In genomic region chr20:35661908-35662307, GRCh38 we compare ENCODE assay signal across 11 cellular contexts. TPM values are rescaled to one million over a fixed set of nuclear protein-coding genes. Genes with fewer than 3 reads are reported as not detected.
DNase-seq lines count a peak whose midpoint lies in the region; ATAC-seq, FAIRE-seq and TF ChIP-seq lines count a peak whose summit lies in the region.
"Had no signal": no experiment of that assay in that cellular context is flagged by ENCODE, and none has a peak within 500 bp of the region (broad histone marks: within the 10 kb centered on the region; RNA-seq: fewer than 3 reads in every experiment).

No MANE protein-coding gene starts in this region.

- H3K9me3 ChIP-seq in AG04450 (ENCODE audit: control insufficient read depth, insufficient read depth, low read length) (peaks cover 3% of the 10 kb centered on the region; the same call in 1 of the 2 replicates), GM12878 (replicated peaks; ENCODE audit: control insufficient read depth, insufficient read depth, low read length) (no peaks in the 10 kb centered on the region), mesodermal cell (ENCODE audit: control insufficient read depth, low read length) (no peaks in the 10 kb centered on the region), SJCRH30 (replicated peaks) (peaks cover 3% of the 10 kb centered on the region; the same call in 1 of the 2 replicates)

- in situ Hi-C loops in GM12878 (cut with MboI) = no loop called here

- RAD21 ChIA-PET in GM12878 (lab: Charles Lee; ENCODE audit: unreplicated experiment) = interaction anchor here (0.5 to 4.5 kb wide), 3 partner anchors 44 to 384 kb away, joined by 3 to 29 read pairs (median 3); partner anchors contain the start of gene SCAND1

- DNase-seq in AG04450 (ENCODE audit: low read depth, low spot score) (no peak), HL-60 (ENCODE audit: low read depth in 1 of 2, low spot score in 1 of 2) (no peak), GM12878 (ENCODE audit: low read depth, low spot score) (no peak), SJCRH30 (no peak), islet precursor cell (no peak), H4 (ENCODE audit: low spot score) (no peak)
- DNase-seq: activated CD4-positive, CD25-positive, alpha-beta regulatory T cell; GDM1; NCI-H1105 treated with DMSO at 0.1 percent for 48 hours had no signal

- peaks cover 13% of the 10 kb centered on the region for H4K20me1 ChIP-seq in GM12878 (ENCODE audit: control insufficient read depth, insufficient read depth)

- no peak for TF ChIP-seq RAD21 in GM12878 (IDR thresholded peaks at IDR 0.05; ENCODE audit: insufficient read depth, low read depth, low read length)

- 0 out of 4 replicates have a peak, but pooled peaks cover 0 to 3% of the 10 kb centered on the region in 2 experiments for H3K36me3 ChIP-seq in GM12878 (ENCODE audit: control insufficient read depth in 2 of 2, insufficient read depth in 2 of 2, low read length in 1 of 2)
- peaks cover 12% of the 10 kb centered on the region for H3K36me3 ChIP-seq in mesodermal cell (ENCODE audit: control insufficient read depth, insufficient read depth, low read length)
- H3K36me3 ChIP-seq in SJCRH30 = peaks cover 15% of the 10 kb centered on the region

- CTCF ChIA-PET in AG04450 (lab: Charles Lee) (no interaction called here), GM12878 (lab: Yijun Ruan, JAX) (interaction anchor here (1.2 to 5.8 kb wide), 2 partner anchors 18 to 42 kb away, joined by 4 to 31 read pairs; no protein-coding TSS in a partner anchor)

- no peak for FAIRE-seq in GM12878 (lab: Jason Lieb, UNC)

- POLR2A ChIA-PET in AG04450 (lab: Yijun Ruan, JAX) (interaction anchor here (1.9 kb wide), 1 partner anchor 45 kb away, joined by 6 read pairs; no protein-coding TSS in a partner anchor), GM12878 (lab: Charles Lee) (interaction anchor here (1.2 kb wide), 1 partner anchor 171 kb away, joined by 3 read pairs; no protein-coding TSS in a partner anchor)

- peaks cover 80% of the 10 kb centered on the region for H3K79me2 ChIP-seq in GM12878 (ENCODE audit: control insufficient read depth, insufficient read depth, low read length)

- H2AFZ ChIP-seq in GM12878 (ENCODE audit: control insufficient read depth, low read depth, low read length) = no peak overlapping the region

- peak overlapping the region; percentile 87; the same call in 1 of the 2 replicates for H3K9ac ChIP-seq in GM12878 (ENCODE audit: control insufficient read depth, insufficient read depth, low read length)

- H3K4me3 ChIP-seq in AG04450 (ENCODE audit: low read depth, low read length) = peak overlapping the region; percentile 99
- peak overlapping the region; percentile 75 for H3K4me3 ChIP-seq in HL-60 (replicated peaks; ENCODE audit: insufficient read depth, low read length)
- peak overlapping the region; percentile 87 for H3K4me3 ChIP-seq in GM12878
- H3K4me3 ChIP-seq in mesodermal cell (ENCODE audit: extremely low read depth, insufficient read depth, low read length, poor library complexity, severe bottlenecking) = peak overlapping the region; percentile 19
- H3K4me3 ChIP-seq in SJCRH30 = no peak overlapping the region; the same call in 1 of the 2 replicates

- TF ChIP-seq EP300 in GM12878 (IDR thresholded peaks at IDR 0.05; ENCODE audit: borderline replicate concordance in 1 of 2, control insufficient read depth in 1 of 2, low read depth in 2 of 2, low read length in 2 of 2) = no peak

- WGBS in GM12878 (ENCODE audit: insufficient coverage, insufficient replicate concordance, low lambda C conversion rate, missing lambda C conversion rate) = 0% methylated on average over 3 of the region's 3 CpGs
- WGBS in mesodermal cell (ENCODE audit: insufficient coverage in 2 of 2), 2 experiments = 83% methylated on average over 1 of the region's 3 CpGs; no CpG with 5 or more reads in 1 of the 2 experiments

- H3K4me1 ChIP-seq in GM12878 (ENCODE audit: control insufficient read depth, insufficient read depth, low read length) = peaks cover 10% of the 10 kb centered on the region
- H3K4me1 ChIP-seq in mesodermal cell (ENCODE audit: control insufficient read depth, insufficient read depth, low read length, poor library complexity, severe bottlenecking) = peaks cover 15% of the 10 kb centered on the region
- H3K4me1 ChIP-seq in SJCRH30 = peaks cover 17% of the 10 kb centered on the region

- no TSS peak for BruUV-seq in GM12878 (replicated peaks; lab: Mats Ljungman, UMichigan)

- H3K27ac ChIP-seq in AG04450 (ENCODE audit: low read depth, low read length) (no peak overlapping the region), HL-60 (replicated peaks) (no peak overlapping the region), GM12878 (ENCODE audit: control insufficient read depth, insufficient read depth) (no peak overlapping the region), mesodermal cell (ENCODE audit: low read depth, low read length, severe bottlenecking) (no peak overlapping the region), SJCRH30 (no peak overlapping the region)

- peak overlapping the region; percentile 98 for H3K4me2 ChIP-seq in GM12878 (ENCODE audit: control insufficient read depth, insufficient read depth)

- TF ChIP-seq POLR2A in GM12878 (IDR thresholded peaks at IDR 0.05; ENCODE audit: low read depth, low read length) = no peak

- TF ChIP-seq CTCF in AG04450 (IDR thresholded peaks at IDR 0.05; ENCODE audit: low read depth, low read length) (no peak), HL-60 (IDR thresholded peaks at IDR 0.05; ENCODE audit: insufficient read depth, low read length) (no peak), GM12878 (IDR thresholded peaks at IDR 0.05 in 2 of 3, conservative IDR thresholded peaks at IDR 0.05 in 1 of 3; ENCODE audit: control insufficient read depth in 2 of 3, extremely low read depth in 1 of 3, insufficient read depth in 1 of 3, low read depth in 3 of 3, low read length in 3 of 3) (no peak)

- ATAC-seq in GM12878 (no peak), HG03097 (IDR thresholded peaks at IDR 0.05; ENCODE audit: low FRiP score, unreplicated experiment) (no peak)

- H3K27me3 ChIP-seq in AG04450 (ENCODE audit: control insufficient read depth, insufficient read depth, low read length) (no peaks in the 10 kb centered on the region), HL-60 (ENCODE audit: insufficient read depth, poor library complexity, severe bottlenecking) (no peaks in the 10 kb centered on the region), GM12878 (replicated peaks in 1 of 2; ENCODE audit: control insufficient read depth in 2 of 2, insufficient read depth in 2 of 2, low read length in 1 of 2) (no peaks in the 10 kb centered on the region), SJCRH30 (no peaks in the 10 kb centered on the region)

- SMC1A ChIA-PET in GM12878 (lab: Charles Lee; ENCODE audit: uncharacterized antibody, unreplicated experiment) = interaction anchor here (1.1 to 4.8 kb wide), 2 partner anchors 42 to 57 kb away, joined by 4 to 28 read pairs; no protein-coding TSS in a partner anchor

- intact Hi-C loops in GM12878 (cut with micrococcal nuclease; ENCODE audit: unreplicated experiment) = no loop called here

RNA-seq across cellular contexts. Expression of gene CPNE1, which starts 2.8 kb away (rescaled TPM):
- 93.5 and 95.1 TPM in 2 replicates for polyA plus RNA-seq in AG04450 (2011; rRNA removed)
- polyA minus RNA-seq in AG04450 (2011; rRNA and poly(A)+ RNA removed) = 91.7 and 92.6 TPM in 2 replicates
- 116 and 119 TPM in 2 replicates for total RNA-seq in GM12878 (2013; cell fraction: nucleolus; rRNA removed)
- 185 and 191 TPM in 2 replicates for total RNA-seq in GM12878 (2014; rRNA removed)
- 75.7 and 84.9 TPM in 2 replicates for total RNA-seq in GM12878 (2014; rRNA removed; fragmentation: Illumina TruSeq; extraction: Trizol)
- 209 and 214 TPM in 2 replicates for total RNA-seq in GM12878 (2021)
- polyA plus RNA-seq in GM12878 (2011; ENCODE audit: low read depth) = 241 TPM
- 90.0 and 125 TPM in 2 replicates for polyA plus RNA-seq in GM12878 (2011; rRNA removed)
- polyA plus RNA-seq in GM12878 (2011; cell fraction: cytosol; rRNA removed) = 216 and 299 TPM in 2 replicates
- polyA plus RNA-seq in GM12878 (2011; cell fraction: nucleus; rRNA removed) = 406 and 469 TPM in 2 replicates
- polyA plus RNA-seq in GM12878 (2012) = 202 and 220 TPM in 2 replicates
- 96.9 and 136 TPM in 2 replicates for polyA plus RNA-seq in GM12878 (2014; fragmentation: Illumina TruSeq; extraction: Trizol)
- 100 to 1,000 TPM in 1 of 2 experiments, 10 to 100 TPM in 1; 85.7 to 127 TPM for polyA plus RNA-seq in GM12878 (2014; fragmentation: Nextera tagmentation; extraction: Ambion mirVana)
- polyA plus RNA-seq in GM12878 (2014; rRNA removed) = 155 and 157 TPM in 2 replicates
- polyA plus RNA-seq in GM12878 (2016; fragmentation: Nextera tagmentation; extraction: Ambion mirVana) = 100 to 1,000 TPM; 165 to 184 TPM
- 126 TPM in 2 replicates for polyA minus RNA-seq in GM12878 (2011; rRNA and poly(A)+ RNA removed)
- polyA minus RNA-seq in GM12878 (2011; cell fraction: cytosol; rRNA and poly(A)+ RNA removed) = 71.8 and 78.3 TPM in 2 replicates
- polyA minus RNA-seq in GM12878 (2011; cell fraction: nucleus; rRNA and poly(A)+ RNA removed) = 91.3 and 138 TPM in 2 replicates
- 354 TPM for polyA plus RNA-seq in mesodermal cell (2013, experiment 1 of 2)
- polyA plus RNA-seq in mesodermal cell (2013, experiment 2 of 2) = 292 TPM
- total RNA-seq in SJCRH30 (2014; rRNA removed; shearing (Covaris generic)) = 276 and 297 TPM in 2 replicates
- 174 and 204 TPM in 2 replicates for total RNA-seq in H4 (2014; rRNA removed; shearing (Covaris generic))

RNA-seq across cellular contexts. Expression of gene RBM12, which starts 2.8 kb away (rescaled TPM):
- polyA plus RNA-seq in AG04450 (2011; rRNA removed) (73.0 and 91.1 TPM in 2 replicates), GM12878 (2011; rRNA removed) (142 and 153 TPM in 2 replicates), GM12878 (2014; fragmentation: Illumina TruSeq; extraction: Trizol) (136 and 144 TPM in 2 replicates), GM12878 (2014; fragmentation: Nextera tagmentation; extraction: Ambion mirVana) (10 to 100 TPM in 1 of 2 experiments, 1 to 10 TPM in 1; 4.7 to 11.4 TPM), GM12878 (2014; rRNA removed) (61.5 and 70.9 TPM in 2 replicates), GM12878 (2016; fragmentation: Nextera tagmentation; extraction: Ambion mirVana) (10 to 100 TPM; 46.6 to 48.6 TPM)
- polyA minus RNA-seq in AG04450 (2011; rRNA and poly(A)+ RNA removed) = 183 and 208 TPM in 2 replicates
- 119 and 124 TPM in 2 replicates for total RNA-seq in GM12878 (2013; cell fraction: nucleolus; rRNA removed)
- total RNA-seq in GM12878 (2014; rRNA removed) (42.4 and 51.4 TPM in 2 replicates), GM12878 (2014; rRNA removed; fragmentation: Illumina TruSeq; extraction: Trizol) (61.5 and 68.4 TPM in 2 replicates), GM12878 (2021) (119 and 126 TPM in 2 replicates)
- polyA plus RNA-seq in GM12878 (2011; ENCODE audit: low read depth) = 24.1 TPM
- 123 and 124 TPM in 2 replicates for polyA plus RNA-seq in GM12878 (2011; cell fraction: cytosol; rRNA removed)
- polyA plus RNA-seq in GM12878 (2011; cell fraction: nucleus; rRNA removed) = 91.3 and 119 TPM in 2 replicates
- polyA plus RNA-seq in GM12878 (2012) = 34.4 and 39.2 TPM in 2 replicates
- 217 and 230 TPM in 2 replicates for polyA minus RNA-seq in GM12878 (2011; rRNA and poly(A)+ RNA removed)
- 22.3 and 47.3 TPM in 2 replicates for polyA minus RNA-seq in GM12878 (2011; cell fraction: cytosol; rRNA and poly(A)+ RNA removed)
- 25.1 and 56.5 TPM in 2 replicates for polyA minus RNA-seq in GM12878 (2011; cell fraction: nucleus; rRNA and poly(A)+ RNA removed)
- polyA plus RNA-seq in mesodermal cell (2013, experiment 1 of 2) = 43.2 TPM
- polyA plus RNA-seq in mesodermal cell (2013, experiment 2 of 2) = 51.6 TPM
- 137 and 142 TPM in 2 replicates for total RNA-seq in SJCRH30 (2014; rRNA removed; shearing (Covaris generic))
- total RNA-seq in H4 (2014; rRNA removed; shearing (Covaris generic)) = 37.1 and 62.3 TPM in 2 replicates

RNA-seq across cellular contexts. Expression of gene NFS1, which starts 37.2 kb away (rescaled TPM):
- polyA plus RNA-seq in AG04450 (2011; rRNA removed) (43.8 and 44.4 TPM in 2 replicates), GM12878 (2011; rRNA removed) (55.3 and 62.9 TPM in 2 replicates), GM12878 (2014; fragmentation: Illumina TruSeq; extraction: Trizol) (32.3 and 34.4 TPM in 2 replicates), GM12878 (2014; fragmentation: Nextera tagmentation; extraction: Ambion mirVana) (10 to 100 TPM in 1 of 2 experiments, 1 to 10 TPM in 1; 9.2 to 17.8 TPM), GM12878 (2014; rRNA removed) (69.2 and 74.1 TPM in 2 replicates), GM12878 (2016; fragmentation: Nextera tagmentation; extraction: Ambion mirVana) (10 to 100 TPM; 41.1 to 45.0 TPM)
- polyA minus RNA-seq in AG04450 (2011; rRNA and poly(A)+ RNA removed) = 21.2 and 21.3 TPM in 2 replicates
- total RNA-seq in GM12878 (2013; cell fraction: nucleolus; rRNA removed) = 33.5 and 39.1 TPM in 2 replicates
- total RNA-seq in GM12878 (2014; rRNA removed) (36.9 and 46.6 TPM in 2 replicates), GM12878 (2014; rRNA removed; fragmentation: Illumina TruSeq; extraction: Trizol) (26.9 and 28.2 TPM in 2 replicates), GM12878 (2021) (40.2 and 41.0 TPM in 2 replicates)
- polyA plus RNA-seq in GM12878 (2011; ENCODE audit: low read depth) = 28.4 TPM
- 66.6 and 112 TPM in 2 replicates for polyA plus RNA-seq in GM12878 (2011; cell fraction: cytosol; rRNA removed)
- 77.6 and 111 TPM in 2 replicates for polyA plus RNA-seq in GM12878 (2011; cell fraction: nucleus; rRNA removed)
- polyA plus RNA-seq in GM12878 (2012) = 19.9 and 31.2 TPM in 2 replicates
- polyA minus RNA-seq in GM12878 (2011; rRNA and poly(A)+ RNA removed) = 43.2 and 49.5 TPM in 2 replicates
- 9.8 and 15.6 TPM in 2 replicates for polyA minus RNA-seq in GM12878 (2011; cell fraction: cytosol; rRNA and poly(A)+ RNA removed)
- 8.1 and 15.0 TPM in 2 replicates for polyA minus RNA-seq in GM12878 (2011; cell fraction: nucleus; rRNA and poly(A)+ RNA removed)
- polyA plus RNA-seq in mesodermal cell (2013, experiment 1 of 2) = 24.3 TPM
- 24.2 TPM for polyA plus RNA-seq in mesodermal cell (2013, experiment 2 of 2)
- total RNA-seq in SJCRH30 (2014; rRNA removed; shearing (Covaris generic)) = 27.6 and 28.7 TPM in 2 replicates
- total RNA-seq in H4 (2014; rRNA removed; shearing (Covaris generic)) = 27.4 and 42.0 TPM in 2 replicates

RNA-seq across cellular contexts. Expression of gene ROMO1, which starts 37.3 kb away (rescaled TPM):
- 177 and 261 TPM in 2 replicates for polyA plus RNA-seq in AG04450 (2011; rRNA removed)
- 19.5 and 22.6 TPM in 2 replicates for polyA minus RNA-seq in AG04450 (2011; rRNA and poly(A)+ RNA removed)
- total RNA-seq in GM12878 (2013; cell fraction: nucleolus; rRNA removed) = 3.6 and 6.1 TPM in 2 replicates
- 319 and 354 TPM in 2 replicates for total RNA-seq in GM12878 (2014; rRNA removed)
- total RNA-seq in GM12878 (2014; rRNA removed; fragmentation: Illumina TruSeq; extraction: Trizol) = 50.9 and 66.5 TPM in 2 replicates
- 154 and 161 TPM in 2 replicates for total RNA-seq in GM12878 (2021)
- polyA plus RNA-seq in GM12878 (2011; ENCODE audit: low read depth) = 238 TPM
- polyA plus RNA-seq in GM12878 (2011; rRNA removed) = 50.2 and 103 TPM in 2 replicates
- 335 and 406 TPM in 2 replicates for polyA plus RNA-seq in GM12878 (2011; cell fraction: cytosol; rRNA removed)
- 128 and 138 TPM in 2 replicates for polyA plus RNA-seq in GM12878 (2011; cell fraction: nucleus; rRNA removed)
- 209 and 246 TPM in 2 replicates for polyA plus RNA-seq in GM12878 (2012)
- polyA plus RNA-seq in GM12878 (2014; fragmentation: Illumina TruSeq; extraction: Trizol) = 3.7 and 23.2 TPM in 2 replicates
- polyA plus RNA-seq in GM12878 (2014; fragmentation: Nextera tagmentation; extraction: Ambion mirVana) = 100 to 1,000 TPM; 565 to 631 TPM
- polyA plus RNA-seq in GM12878 (2014; rRNA removed) = 349 and 538 TPM in 2 replicates
- 100 to 1,000 TPM; 502 to 547 TPM for polyA plus RNA-seq in GM12878 (2016; fragmentation: Nextera tagmentation; extraction: Ambion mirVana)
- polyA minus RNA-seq in GM12878 (2011; rRNA and poly(A)+ RNA removed) = 14.2 and 36.2 TPM in 2 replicates
- 25.7 and 29.7 TPM in 2 replicates for polyA minus RNA-seq in GM12878 (2011; cell fraction: cytosol; rRNA and poly(A)+ RNA removed)
- 11.8 and 20.9 TPM in 2 replicates for polyA minus RNA-seq in GM12878 (2011; cell fraction: nucleus; rRNA and poly(A)+ RNA removed)
- 249 TPM for polyA plus RNA-seq in mesodermal cell (2013, experiment 1 of 2)
- polyA plus RNA-seq in mesodermal cell (2013, experiment 2 of 2) = 221 TPM
- 282 and 419 TPM in 2 replicates for total RNA-seq in SJCRH30 (2014; rRNA removed; shearing (Covaris generic))
- total RNA-seq in H4 (2014; rRNA removed; shearing (Covaris generic)) = 392 and 407 TPM in 2 replicates

RNA-seq across cellular contexts. Expression of gene SPAG4, which starts 46.3 kb away (rescaled TPM):
- polyA plus RNA-seq in AG04450 (2011; rRNA removed) (1.8 and 3.6 TPM in 2 replicates), GM12878 (2011; rRNA removed) (7.4 and 12.5 TPM in 2 replicates), GM12878 (2014; fragmentation: Illumina TruSeq; extraction: Trizol) (0.27 and 0.90 TPM in 2 replicates), GM12878 (2014; fragmentation: Nextera tagmentation; extraction: Ambion mirVana) (1 to 10 TPM; 1.6 to 2.4 TPM), GM12878 (2014; rRNA removed) (2.4 and 3.7 TPM in 2 replicates), GM12878 (2016; fragmentation: Nextera tagmentation; extraction: Ambion mirVana) (1 to 10 TPM; 1.6 to 3.5 TPM)
- polyA minus RNA-seq in AG04450 (2011; rRNA and poly(A)+ RNA removed) = 2.3 TPM in 2 replicates
- 7.6 and 10.3 TPM in 2 replicates for total RNA-seq in GM12878 (2013; cell fraction: nucleolus; rRNA removed)
- total RNA-seq in GM12878 (2014; rRNA removed) (3.1 and 3.5 TPM in 2 replicates), GM12878 (2014; rRNA removed; fragmentation: Illumina TruSeq; extraction: Trizol) (2.0 and 2.1 TPM in 2 replicates), GM12878 (2021) (4.1 and 5.5 TPM in 2 replicates)
- polyA plus RNA-seq in GM12878 (2011; ENCODE audit: low read depth) = 5.1 TPM
- 22.9 and 24.4 TPM in 2 replicates for polyA plus RNA-seq in GM12878 (2011; cell fraction: cytosol; rRNA removed)
- 36.0 and 72.8 TPM in 2 replicates for polyA plus RNA-seq in GM12878 (2011; cell fraction: nucleus; rRNA removed)
- 18.6 and 21.8 TPM in 2 replicates for polyA plus RNA-seq in GM12878 (2012)
- 5.4 and 11.1 TPM in 2 replicates for polyA minus RNA-seq in GM12878 (2011; rRNA and poly(A)+ RNA removed)
- polyA minus RNA-seq in GM12878 (2011; cell fraction: cytosol; rRNA and poly(A)+ RNA removed) = 4.5 and 7.2 TPM in 2 replicates
- polyA minus RNA-seq in GM12878 (2011; cell fraction: nucleus; rRNA and poly(A)+ RNA removed) = 5.3 and 6.0 TPM in 2 replicates
- polyA plus RNA-seq in mesodermal cell (2013, experiment 1 of 2) = 5.2 TPM
- 3.7 TPM for polyA plus RNA-seq in mesodermal cell (2013, experiment 2 of 2)
- 3.5 and 4.3 TPM in 2 replicates for total RNA-seq in SJCRH30 (2014; rRNA removed; shearing (Covaris generic))
- 0.45 TPM in 1 of 2 replicates, not detected in the other for total RNA-seq in H4 (2014; rRNA removed; shearing (Covaris generic))
